Comparison of ENCODE assay signal across 20 cellular contexts in genomic region chr9:93821307-93821703, GRCh38.
"Had no signal": no experiment of that assay in that cellular context is flagged by ENCODE, and none has a peak within 500 bp of the region (broad histone marks: within the 10 kb centered on the region; RNA-seq: fewer than 3 reads in every experiment).

No MANE protein-coding gene starts in this region.

- H3K27me3 ChIP-seq: MG63 had no signal

- H3K27ac ChIP-seq: SJSA1, SK-N-MC had no signal

- H3K9me3 ChIP-seq: MG63, SJSA1 had no signal

- H3K4me1 ChIP-seq: SJSA1 had no signal

- H3K4me3 ChIP-seq: MG63, SJSA1, SK-N-MC had no signal

- DNase-seq: KG1, MG63, NCI-H1092, NCI-H1105 treated with DMSO at 0.1 percent for 48 hours, NCI-H1417 treated with DMSO at 0.1 percent for 48 hours, NCI-H1694 treated with DMSO at 0.1 percent for 48 hours, NCI-H1930, NCI-H2081, NCI-H2107, NCI-H2171, NCI-H226, NCI-H446, NCI-H510A, NCI-H524 treated with DMSO at 0.1 percent for 48 hours, NCI-H774, Right ventricle myocardium superior, RPMI8226, SIG-M5 had no signal

- H3K36me3 ChIP-seq: MG63, SJSA1 had no signal
